Comparison of ENCODE assay signal across 8 cellular contexts in the genomic region with DNA sequence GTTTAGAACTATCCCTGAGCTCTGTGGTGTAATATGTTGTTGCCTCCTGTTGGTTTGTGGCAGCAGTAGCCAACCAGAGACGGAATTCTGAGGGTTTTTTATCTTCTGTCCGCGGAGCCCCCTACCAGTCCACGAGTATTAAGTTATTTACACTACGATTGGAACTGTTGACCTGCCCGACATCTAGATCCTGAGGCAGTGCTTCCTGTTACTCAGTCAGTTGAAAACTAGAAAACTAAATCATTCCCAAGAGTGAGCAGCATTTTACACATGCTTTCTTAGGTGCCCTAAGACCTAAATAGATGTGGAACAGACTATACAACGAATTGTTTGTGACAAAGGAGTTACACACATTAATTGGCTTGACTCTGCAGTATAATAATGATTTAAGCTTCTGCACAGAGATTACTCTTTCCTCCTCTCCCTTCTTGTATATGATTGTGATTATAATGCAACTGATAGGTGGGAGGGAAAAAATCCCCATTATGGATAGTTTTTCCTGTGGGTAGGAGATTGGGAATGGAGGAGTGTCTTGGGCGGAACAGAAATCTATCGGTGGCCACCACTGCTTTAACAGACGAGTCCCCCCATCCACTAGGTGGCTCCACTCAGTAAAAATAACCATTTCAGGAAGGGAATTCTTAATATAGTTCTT. TPM values are rescaled to one million over a fixed set of nuclear protein-coding genes. Genes with fewer than 3 reads are reported as not detected.
DNase-seq lines count a peak whose midpoint lies in the region; ATAC-seq and TF ChIP-seq lines count a peak whose summit lies in the region.

No MANE protein-coding gene starts in this region.

- peak overlapping the region; percentile 93 for H3K27ac ChIP-seq in foreskin keratinocyte

- H3K4me3 Mint-ChIP-seq in activated T-cell treated with anti-CD3 and anti-CD28 coated beads, Interleukin-2, amount 50 U/mL, for 72 hours = peak overlapping the region; percentile 88 to 99

- H3K27ac Mint-ChIP-seq in activated T-cell treated with anti-CD3 and anti-CD28 coated beads, Interleukin-2, amount 50 U/mL, for 72 hours = peak overlapping the region; percentile 99

- H3K4me1 Mint-ChIP-seq in activated T-cell treated with anti-CD3 and anti-CD28 coated beads, Interleukin-2, amount 50 U/mL, for 72 hours (ENCODE audit: low read depth) = peaks cover 29% of the 10 kb centered on the region

- peaks cover 22% of the 10 kb centered on the region for H3K4me1 ChIP-seq in foreskin keratinocyte

- no peaks in the 10 kb centered on the region for H3K27me3 Mint-ChIP-seq in activated T-cell treated with anti-CD3 and anti-CD28 coated beads, Interleukin-2, amount 50 U/mL, for 72 hours (ENCODE audit: low read depth)

- no peaks in the 10 kb centered on the region for H3K9me3 Mint-ChIP-seq in activated T-cell treated with anti-CD3 and anti-CD28 coated beads, Interleukin-2, amount 50 U/mL, for 72 hours

- H3K27me3 ChIP-seq in foreskin keratinocyte = no peaks in the 10 kb centered on the region

- peak; percentile 57 for DNase-seq in ELF-1 (ENCODE audit: low read depth, low spot score)
- DNase-seq in NCI-H82 treated with DMSO at 0.1 percent for 48 hours (lab: John Stamatoyannopoulos, UW; ENCODE audit: unreplicated experiment) = peak; percentile 54
- DNase-seq in activated T-cell treated with anti-CD3 and anti-CD28 coated beads, Interleukin-2, amount 50 U/mL, for 72 hours = peak; percentile 49 to 57
- DNase-seq in foreskin keratinocyte = peak in 1 of 2 donors; percentile 43
- peak; percentile 79 for DNase-seq in pons (ENCODE audit: low spot score)

- peak; percentile 65 for TF ChIP-seq CTCF in foreskin keratinocyte (conservative IDR thresholded peaks at IDR 0.05)

- peaks cover 4 to 13% of the 10 kb centered on the region in 2 donors for H3K36me3 Mint-ChIP-seq in activated T-cell treated with anti-CD3 and anti-CD28 coated beads, Interleukin-2, amount 50 U/mL, for 72 hours (ENCODE audit: insufficient read depth in 2 of 2)

- peak; percentile 8 for ATAC-seq in HG03025 (IDR thresholded peaks at IDR 0.05; ENCODE audit: low FRiP score, unreplicated experiment)
- no peak for ATAC-seq in activated T-cell treated with anti-CD3 and anti-CD28 coated beads, Interleukin-2, amount 50 U/mL, for 72 hours (replicated peaks in 1 of 2)
- no peak for ATAC-seq in foreskin keratinocyte
- ATAC-seq in HG02588 (IDR thresholded peaks at IDR 0.05; ENCODE audit: unreplicated experiment) = no peak
- no peak for ATAC-seq in HG02973 (IDR thresholded peaks at IDR 0.05; ENCODE audit: unreplicated experiment)

RNA-seq across cellular contexts. Expression of a gene that starts 1.7 kb away (rescaled TPM):
- total RNA-seq in activated T-cell treated with anti-CD3 and anti-CD28 coated beads, Interleukin-2, amount 50 U/mL, for 72 hours = 10 to 100 TPM; 67.6 to 88.7 TPM
- total RNA-seq in foreskin keratinocyte = 77.0 and 78.5 TPM in 2 replicates
- polyA plus RNA-seq in foreskin keratinocyte = 39.6 and 48.9 TPM in 2 replicates
